23 cellular contexts compared by ENCODE assay signal in the genomic region with DNA sequence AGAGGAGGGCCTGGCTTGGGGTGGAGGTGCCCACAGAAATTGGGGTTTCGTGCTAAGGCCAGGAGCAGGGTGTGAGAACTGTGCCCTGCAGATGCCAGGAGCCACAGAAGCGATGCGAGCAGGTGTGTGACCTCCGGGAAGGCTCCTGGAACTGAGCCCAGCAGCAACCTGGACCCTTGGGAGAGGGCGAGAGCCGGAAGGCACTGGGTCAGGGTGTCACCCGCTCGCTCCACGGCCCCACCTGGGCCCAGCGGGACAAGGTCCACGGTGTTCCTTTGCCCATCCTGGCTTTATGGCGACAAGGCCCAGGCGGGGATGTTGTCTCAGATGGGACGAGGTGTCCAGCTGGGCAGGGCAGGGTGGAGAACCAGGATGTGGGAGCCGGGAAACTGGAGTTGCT. TPM values are rescaled to one million over a fixed set of nuclear protein-coding genes. Genes with fewer than 3 reads are reported as not detected.
DNase-seq lines count a peak whose midpoint lies in the region; ATAC-seq and TF ChIP-seq lines count a peak whose summit lies in the region.
"Had no signal": no experiment of that assay in that cellular context is flagged by ENCODE, and none has a peak within 500 bp of the region (broad histone marks: within the 10 kb centered on the region; RNA-seq: fewer than 3 reads in every experiment).

No MANE protein-coding gene starts in this region.

- H3K27me3 ChIP-seq in NT2/D1 (ENCODE audit: insufficient read depth, insufficient read length) (no peaks in the 10 kb centered on the region), RWPE2 (ENCODE audit: insufficient read depth, poor library complexity, severe bottlenecking) (no peaks in the 10 kb centered on the region), transverse colon (peaks cover 3% of the 10 kb centered on the region)
- H3K27me3 ChIP-seq: SJCRH30 had no signal

- WGBS in transverse colon (ENCODE audit: low coverage in 1 of 2), 2 donors, result 50 to 67% methylated on average over 4 to 15 of the region's 15 CpGs

- H3K4me1 ChIP-seq in NT2/D1 (ENCODE audit: insufficient read depth, insufficient read length), result peaks cover 15% of the 10 kb centered on the region
- H3K4me1 ChIP-seq in RWPE2 (ENCODE audit: insufficient read depth, poor library complexity, severe bottlenecking), result peaks cover 10% of the 10 kb centered on the region
- peaks cover 26% of the 10 kb centered on the region for H3K4me1 ChIP-seq in mucosa of descending colon (ENCODE audit: low read depth)
- peaks cover 0 to 38% (median 34%) of the 10 kb centered on the region in 4 donors for H3K4me1 ChIP-seq in transverse colon

- DNase-seq in NT2/D1 (ENCODE audit: low read depth, low spot score), result no peak
- no peak for DNase-seq in RWPE2 (ENCODE audit: low spot score)
- DNase-seq in mucosa of descending colon, result peak; percentile 84 to 91 (median 89)
- peak; percentile 90 for DNase-seq in transverse colon
- no peak for DNase-seq in DMS79 (lab: John Stamatoyannopoulos, UW)
- no peak for DNase-seq in NOMO-1 treated with dmso at 0.1 percent for 144 hours (lab: John Stamatoyannopoulos, UW; ENCODE audit: unreplicated experiment)
- DNase-seq: CD4-positive, CD25-positive, alpha-beta regulatory T cell; COR-L47; DMS79 treated with DMSO at 0.1 percent for 48 hours; GM23248; HCEC 1CT; NCI-H1092 treated with DMSO at 0.1 percent for 48 hours; NCI-H1436 treated with DMSO at 0.1 percent for 48 hours; NCI-H1930; NCI-H226; NCI-H510A treated with DMSO at 0.1 percent for 48 hours; NCI-H82; PC-3; SJCRH30 had no signal

- no peaks in the 10 kb centered on the region for H3K36me3 ChIP-seq in NT2/D1 (ENCODE audit: insufficient read depth, insufficient read length, low read length)
- H3K36me3 ChIP-seq in RWPE2 (ENCODE audit: low read depth), result peaks cover 60% of the 10 kb centered on the region
- peaks cover 6% of the 10 kb centered on the region for H3K36me3 ChIP-seq in mucosa of descending colon (ENCODE audit: low read depth)
- peaks cover 0 to 6% (median 2%) of the 10 kb centered on the region in 4 donors for H3K36me3 ChIP-seq in transverse colon
- H3K36me3 ChIP-seq: SJCRH30 had no signal

- intact Hi-C loops in mucosa of descending colon (cut with DNase I, micrococcal nuclease), result no loop called here
- intact Hi-C loops in transverse colon (cut with DNase I; ENCODE audit: low total_unique reads), result no loop called here

- in situ Hi-C loops in transverse colon (cut with MboI; ENCODE audit: low pct_ligation_motif_present in 1 of 4, low pct_unique_long_range_greater_than_20kb in 1 of 4, low sequenced_read_pairs in 3 of 4), result no loop called here

- H3K27ac ChIP-seq in RWPE2 (ENCODE audit: poor library complexity, severe bottlenecking) (peak overlapping the region; percentile 99), transverse colon (peak overlapping the region; percentile 93 to 97 (median 96))
- H3K27ac ChIP-seq: GM23248, KMS-11, SJCRH30 had no signal

- H3K9ac ChIP-seq in NT2/D1 (ENCODE audit: insufficient read length, low read depth), result peak overlapping the region; percentile 56
- H3K9ac ChIP-seq: GM23248, KMS-11 had no signal

- no peak overlapping the region for H3K4me3 ChIP-seq in NT2/D1 (ENCODE audit: insufficient read length, low read depth)
- no peak overlapping the region for H3K4me3 ChIP-seq in RWPE2 (ENCODE audit: severe bottlenecking)
- H3K4me3 ChIP-seq in mucosa of descending colon, result no peak overlapping the region
- peak overlapping the region in 1 of 4 donors; percentile 35 for H3K4me3 ChIP-seq in transverse colon
- H3K4me3 ChIP-seq: GM23248, SJCRH30 had no signal

- H3K9me3 ChIP-seq in NT2/D1 (ENCODE audit: insufficient read depth, low read length) (peaks cover 30% of the 10 kb centered on the region; the same call in 1 of the 2 replicates), RWPE2 (ENCODE audit: severe bottlenecking) (no peaks in the 10 kb centered on the region), mucosa of descending colon (no peaks in the 10 kb centered on the region), transverse colon (no peaks in the 10 kb centered on the region)
- H3K9me3 ChIP-seq: SJCRH30 had no signal

- no peak for TF ChIP-seq CTCF in RWPE2 (IDR thresholded peaks at IDR 0.05; ENCODE audit: poor library complexity, severe bottlenecking)
- no peak for TF ChIP-seq CTCF in mucosa of descending colon (IDR thresholded peaks at IDR 0.05)
- no peak for TF ChIP-seq CTCF in transverse colon (IDR thresholded peaks at IDR 0.05)

- TF ChIP-seq EP300 in transverse colon (IDR thresholded peaks at IDR 0.05; ENCODE audit: low read depth), result peak; percentile 89

- peak; percentile 82 for TF ChIP-seq POLR2A in transverse colon (IDR thresholded peaks at IDR 0.05)

- ATAC-seq in RWPE2 (ENCODE audit: low read depth) (no peak), mucosa of descending colon (peak; percentile 45), GM21528 (IDR thresholded peaks at IDR 0.05; ENCODE audit: low FRiP score, unreplicated experiment) (no peak)
- ATAC-seq: PC-3 had no signal

RNA-seq across cellular contexts. Expression of a gene that starts 4.2 kb away (rescaled TPM):
- total RNA-seq in mucosa of descending colon, result 100 to 1,000 TPM; 184 to 443 (median 361) TPM
- 100 to 1,000 TPM; 197 to 501 (median 402) TPM for total RNA-seq in transverse colon
- total RNA-seq: CD4-positive, CD25-positive, alpha-beta regulatory T cell; GM23248; T-helper 1 cell treated with Interleukin-12 subunit alpha and Interleukin-12 subunit beta and Interleukin-4 antibody, amounts not matched to agents 30 ng/mL and 1 ng/mL, for 36 hours had no signal

RNA-seq across cellular contexts. Expression of a gene that starts 42.2 kb away (rescaled TPM):
- total RNA-seq in mucosa of descending colon (100 to 1,000 TPM; 204 to 305 (median 281) TPM), transverse colon (100 to 1,000 TPM; 145 to 258 (median 194) TPM)

RNA-seq across cellular contexts. Expression of a gene that starts 46.3 kb away (rescaled TPM):
- total RNA-seq in mucosa of descending colon (10 to 100 TPM in 2 of 3 donors, 1 to 10 TPM in 1; 8.1 to 58.4 (median 13.0) TPM), transverse colon (10 to 100 TPM; 14.1 to 99.3 (median 29.8) TPM)
- total RNA-seq: CD4-positive, CD25-positive, alpha-beta regulatory T cell; HT1080; T-helper 1 cell treated with Interleukin-12 subunit alpha and Interleukin-12 subunit beta and Interleukin-4 antibody, amounts not matched to agents 30 ng/mL and 1 ng/mL, for 36 hours had no signal

RNA-seq across cellular contexts. Expression of a gene that starts 59.8 kb away (rescaled TPM):
- total RNA-seq in mucosa of descending colon (not detected), transverse colon (not detected)
- total RNA-seq: GM23248; HT1080; PC-3; SJCRH30; T-helper 1 cell treated with Interleukin-12 subunit alpha and Interleukin-12 subunit beta and Interleukin-4 antibody, amounts not matched to agents 30 ng/mL and 1 ng/mL, for 36 hours had no signal

Comparison
In these comparisons a context has a peak if more than half of its experiments do, and no peak if none do; other contexts are left out.
1. DNase-seq: peak in mucosa of descending colon (3 of 3) and transverse colon (single experiment); none in NT2/D1 (single experiment), RWPE2 (single experiment), DMS79 (single experiment) and NOMO-1 treated with dmso at 0.1 percent for 144 hours (single experiment).